8 cellular contexts compared by ENCODE assay signal in the genomic region with DNA sequence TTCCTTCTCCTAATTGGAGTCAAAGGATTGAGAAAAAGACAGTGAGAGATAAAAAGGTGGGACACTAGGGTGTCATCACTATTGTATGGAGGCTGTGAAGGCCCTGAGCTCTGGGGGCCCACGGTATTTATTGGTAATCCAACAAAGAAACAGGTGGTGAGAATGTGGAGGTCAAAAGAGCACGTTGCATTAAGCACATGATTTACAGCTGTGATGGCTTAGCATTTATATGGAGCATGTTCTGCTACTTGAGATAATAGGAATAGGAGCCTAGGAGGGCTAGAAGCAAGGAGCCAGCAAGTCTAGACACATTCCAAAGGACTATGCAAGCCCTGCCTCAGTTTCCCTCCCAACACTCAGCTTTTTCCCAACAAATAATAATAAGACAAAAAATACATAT. TPM values are rescaled to one million over a fixed set of nuclear protein-coding genes. Genes with fewer than 3 reads are reported as not detected.
DNase-seq lines count a peak whose midpoint lies in the region; ATAC-seq and TF ChIP-seq lines count a peak whose summit lies in the region.
"Not testable (repeated sequence)": the region's sequence is repeated elsewhere in the genome, so short reads cannot be mapped to it uniquely, and the experiment has no call there.

No MANE protein-coding gene starts in this region.

- H4K12ac ChIP-seq in trophoblast cell (ENCODE audit: low read depth, low read length), result not testable (repeated sequence)

- not testable (repeated sequence) for H3K4ac ChIP-seq in trophoblast cell (ENCODE audit: low read depth, low read length)

- POLR2A ChIA-PET in HEK293 (lab: Yijun Ruan, JAX), result not testable (repeated sequence)

- H3K79me1 ChIP-seq in trophoblast cell (ENCODE audit: low read length), result not testable (repeated sequence)

- peaks cover 15 to 21% of the 10 kb centered on the region in 2 donors for H3K36me3 Mint-ChIP-seq in activated T-cell treated with anti-CD3 and anti-CD28 coated beads, Interleukin-2, amount 50 U/mL, for 72 hours (ENCODE audit: insufficient read depth in 2 of 2)
- H3K36me3 Mint-ChIP-seq in activated naive CD8-positive, alpha-beta T cell, result peaks cover 20% of the 10 kb centered on the region

- not testable (repeated sequence) for H3K27me3 Mint-ChIP-seq in activated T-cell treated with anti-CD3 and anti-CD28 coated beads, Interleukin-2, amount 50 U/mL, for 72 hours (ENCODE audit: low read depth); activated naive CD8-positive, alpha-beta T cell

- H3K27ac ChIP-seq in HEK293 (ENCODE audit: extremely low read depth, low read depth, low read length); trophoblast cell (ENCODE audit: low read depth, low read length): not testable (repeated sequence)
- H3K27ac ChIP-seq in SJCRH30 (peak overlapping the region; percentile 32; the same call in 1 of the 2 replicates), hepatocyte (peak overlapping the region; percentile 76)

- ATAC-seq in activated T-cell treated with anti-CD3 and anti-CD28 coated beads, Interleukin-2, amount 50 U/mL, for 72 hours (replicated peaks in 1 of 2), result not testable (repeated sequence)

- not testable (repeated sequence) for H3K4me3 ChIP-seq in HEK293 (ENCODE audit: low read depth, low read length); SJCRH30; hepatocyte; trophoblast cell (ENCODE audit: low read depth, low read length)

- not testable (repeated sequence) for H3K23ac ChIP-seq in trophoblast cell (ENCODE audit: low read length)

- not testable (repeated sequence) for H2AFZ ChIP-seq in hepatocyte; trophoblast cell (ENCODE audit: insufficient read depth, low read length, poor library complexity)

- not testable (repeated sequence) for H3K27me3 ChIP-seq in SJCRH30; hepatocyte; trophoblast cell (ENCODE audit: insufficient read depth, low read length)

- H2BK120ac ChIP-seq in trophoblast cell (ENCODE audit: insufficient read depth, low read length, poor library complexity), result peak overlapping the region; percentile 19

- H3K9me3 ChIP-seq in HEK293 (ENCODE audit: control insufficient read depth, insufficient read depth, low read depth, low read length); SJCRH30 (replicated peaks); hepatocyte (ENCODE audit: low read depth); trophoblast cell (ENCODE audit: insufficient read depth, low read depth, low read length): not testable (repeated sequence)

- H2BK12ac ChIP-seq in trophoblast cell (ENCODE audit: low read length), result not testable (repeated sequence)

- not testable (repeated sequence) for H3K9me2 ChIP-seq in hepatocyte (replicated peaks; ENCODE audit: insufficient read depth)

- H4K20me1 ChIP-seq in hepatocyte (ENCODE audit: insufficient read depth, poor library complexity, severe bottlenecking), result not testable (repeated sequence)

- H2AK5ac ChIP-seq in trophoblast cell (ENCODE audit: low read length), result not testable (repeated sequence)

- peaks cover 0 to 18% of the 10 kb centered on the region in 2 experiments; a peak in 1 of 3 replicates for H3K36me3 ChIP-seq in HEK293 (ENCODE audit: control insufficient read depth in 2 of 2, insufficient read depth in 1 of 2, low read length in 2 of 2)
- not testable (repeated sequence) for H3K36me3 ChIP-seq in SJCRH30; hepatocyte (replicated peaks; ENCODE audit: insufficient read depth, low read depth); trophoblast cell (ENCODE audit: control insufficient read depth in 1 of 2, insufficient read depth in 2 of 2, low read length in 2 of 2)

- H3K14ac ChIP-seq in trophoblast cell (ENCODE audit: low read length), result not testable (repeated sequence)

- DNase-seq in NCI-H146 treated with DMSO at 0.1 percent for 48 hours (lab: John Stamatoyannopoulos, UW; ENCODE audit: unreplicated experiment) (peak; percentile 27), NCI-H69 (lab: John Stamatoyannopoulos, UW) (peak; percentile 75), SJCRH30 (peak; percentile 16 to 35)
- DNase-seq in activated T-cell treated with anti-CD3 and anti-CD28 coated beads, Interleukin-2, amount 50 U/mL, for 72 hours; hepatocyte (ENCODE audit: low spot score); trophoblast cell: not testable (repeated sequence)

- H3K4me2 ChIP-seq in hepatocyte; trophoblast cell (ENCODE audit: low read length): not testable (repeated sequence)

- WGBS in hepatocyte (ENCODE audit: low lambda C conversion rate, missing lambda C conversion rate), result 24% methylated on average over 2 of the region's 2 CpGs
- no CpG with 5 or more reads among the region's 2 CpGs for WGBS in trophoblast cell (ENCODE audit: extremely low coverage, insufficient coverage, insufficient read length)

- not testable (repeated sequence) for H3K79me2 ChIP-seq in hepatocyte; trophoblast cell (ENCODE audit: control insufficient read depth, insufficient read depth, low read length, poor library complexity)

- not testable (repeated sequence) for H3K9me3 Mint-ChIP-seq in activated T-cell treated with anti-CD3 and anti-CD28 coated beads, Interleukin-2, amount 50 U/mL, for 72 hours; activated naive CD8-positive, alpha-beta T cell (ENCODE audit: low read depth)

- not testable (repeated sequence) for H2BK5ac ChIP-seq in trophoblast cell (ENCODE audit: low read depth, low read length, poor library complexity)

- not testable (repeated sequence) for H3K9ac ChIP-seq in trophoblast cell (ENCODE audit: low read length)

- not testable (repeated sequence) for H4K8ac ChIP-seq in trophoblast cell (ENCODE audit: low read depth, low read length)

- not testable (repeated sequence) for H3K18ac ChIP-seq in trophoblast cell (ENCODE audit: low read length)

- CTCF ChIA-PET in HEK293 (lab: Yijun Ruan, JAX), result interaction anchor here (8.4 kb wide), 1 partner anchor 44 kb away, joined by 62 read pairs; the partner anchor contains the start of gene HINT3

- peaks cover 25% of the 10 kb centered on the region for H3K4me1 Mint-ChIP-seq in activated T-cell treated with anti-CD3 and anti-CD28 coated beads, Interleukin-2, amount 50 U/mL, for 72 hours (ENCODE audit: low read depth)
- not testable (repeated sequence) for H3K4me1 Mint-ChIP-seq in activated naive CD8-positive, alpha-beta T cell (ENCODE audit: low read depth)

- H4K91ac ChIP-seq in trophoblast cell (ENCODE audit: low read depth, low read length), result not testable (repeated sequence)

- not testable (repeated sequence) for H3K4me3 Mint-ChIP-seq in activated T-cell treated with anti-CD3 and anti-CD28 coated beads, Interleukin-2, amount 50 U/mL, for 72 hours; activated naive CD8-positive, alpha-beta T cell

- H3K27ac Mint-ChIP-seq in activated T-cell treated with anti-CD3 and anti-CD28 coated beads, Interleukin-2, amount 50 U/mL, for 72 hours, result peak overlapping the region; percentile 71
- peak overlapping the region; percentile 5 for H3K27ac Mint-ChIP-seq in activated naive CD8-positive, alpha-beta T cell

- H3K4me1 ChIP-seq in HEK293 (ENCODE audit: control insufficient read depth, insufficient read depth, low read length), result peaks cover 13% of the 10 kb centered on the region
- peaks cover 50% of the 10 kb centered on the region for H3K4me1 ChIP-seq in SJCRH30
- H3K4me1 ChIP-seq in hepatocyte (ENCODE audit: insufficient read depth), result peaks cover 18% of the 10 kb centered on the region
- H3K4me1 ChIP-seq in trophoblast cell (ENCODE audit: control insufficient read depth in 1 of 2, insufficient read depth in 2 of 2, low read length in 2 of 2), result not testable (repeated sequence)

- not testable (repeated sequence) for TF ChIP-seq CTCF in HEK293 (tag by site-specific recombination; IDR thresholded peaks at IDR 0.05); hepatocyte (IDR thresholded peaks at IDR 0.05; ENCODE audit: poor library complexity)

TF ChIP-seq in HEK293, 187 proteins besides CTCF, POLR2A, EP300 and RAD21 (continues in another document):
- peak; percentile 30; the same call in 1 of the 2 replicates for TF ChIP-seq FEZF1 (tag by site-specific recombination; IDR thresholded peaks at IDR 0.05)
- TF ChIP-seq OSR2 (tag by site-specific recombination; IDR thresholded peaks at IDR 0.05), result peak; percentile 51; the same call in 1 of the 2 replicates
- 0 out of 2 replicates have a peak, but pooled peaks have one; percentile 10 for TF ChIP-seq SCRT2 (tag by site-specific recombination; IDR thresholded peaks at IDR 0.05)
- TF ChIP-seq ZEB2 (tag by site-specific recombination; IDR thresholded peaks at IDR 0.05), result peak; percentile 44; the same call in 1 of the 2 replicates
- TF ChIP-seq HIC1 (tag by site-specific recombination; IDR thresholded peaks at IDR 0.05), result peak; percentile 57; the same call in 1 of the 2 replicates

RNA-seq across cellular contexts. Expression of gene HINT3, which starts 44.1 kb away (rescaled TPM):
- total RNA-seq in SJCRH30 (2014; rRNA removed; shearing (Covaris generic)), result 7.9 and 8.8 TPM in 2 replicates
- total RNA-seq in activated T-cell treated with anti-CD3 and anti-CD28 coated beads, Interleukin-2, amount 50 U/mL, for 72 hours, result 10 to 100 TPM; 15.2 to 19.3 TPM
- total RNA-seq in hepatocyte, result 28.0 and 32.9 TPM in 2 replicates
- 12.0 and 15.4 TPM in 2 replicates for polyA plus RNA-seq in hepatocyte
- polyA plus RNA-seq in trophoblast cell (2013), result 6.9 TPM in 2 replicates
